Comparison of ENCODE assay signal across 8 cellular contexts in genomic region chr10:104327745-104328635, GRCh38. TPM values are rescaled to one million over a fixed set of nuclear protein-coding genes. Genes with fewer than 3 reads are reported as not detected.
A peak's percentile ranks its signal among the peaks of the same experiment; 100 is the strongest.
DNase-seq lines count a peak whose midpoint lies in the region; ATAC-seq and TF ChIP-seq lines count a peak whose summit lies in the region.

No MANE protein-coding gene starts in this region.

- CTCF ChIA-PET in activated CD8-positive, alpha-beta T cell treated with anti-CD3 and anti-CD28 coated beads, Interleukin-2, amount 10 ng/mL, durations not matched to agents 7 days and 5 days (lab: Charles Lee) = interaction anchor here (1.5 to 6.5 kb wide), 6 partner anchors 8 to 36 kb away, joined by 4 to 53 read pairs (median 9); partner anchors contain the start of genes CFAP58 and ITPRIP

- H3K27me3 Mint-ChIP-seq in activated CD8-positive, alpha-beta T cell treated with anti-CD3 and anti-CD28 coated beads, Interleukin-2, amount 10 ng/mL, durations not matched to agents 7 days and 5 days (ENCODE audit: low read depth) = no peaks in the 10 kb centered on the region

- no peak for TF ChIP-seq EP300 in gastroesophageal sphincter (IDR thresholded peaks at IDR 0.05)

- no peaks in the 10 kb centered on the region for H3K9me3 ChIP-seq in gastroesophageal sphincter

- no peaks in the 10 kb centered on the region for H3K36me3 ChIP-seq in gastroesophageal sphincter

- H3K4me3 Mint-ChIP-seq in activated CD8-positive, alpha-beta T cell treated with anti-CD3 and anti-CD28 coated beads, Interleukin-2, amount 10 ng/mL, durations not matched to agents 7 days and 5 days = peak overlapping the region; percentile 55

- H3K27ac Mint-ChIP-seq in activated CD8-positive, alpha-beta T cell treated with anti-CD3 and anti-CD28 coated beads, Interleukin-2, amount 10 ng/mL, durations not matched to agents 7 days and 5 days = peak overlapping the region; percentile 91

- peak; percentile 32 for DNase-seq in activated T-cell treated with anti-CD3 and anti-CD28 coated beads, Interleukin-2, amount 50 U/mL, for 1 hour
- no peak for DNase-seq in activated T-cell treated with anti-CD3 and anti-CD28 coated beads, Interleukin-2, amount 50 U/mL, for 48 hours
- DNase-seq in activated CD8-positive, alpha-beta T cell treated with anti-CD3 and anti-CD28 coated beads, Interleukin-2, amount 10 ng/mL, durations not matched to agents 7 days and 5 days = no peak
- DNase-seq in pons (ENCODE audit: low spot score) = peak; percentile 61
- no peak for DNase-seq in DMS 273 (lab: John Stamatoyannopoulos, UW; ENCODE audit: unreplicated experiment)
- no peak for DNase-seq in central memory CD4-positive, alpha-beta T cell
- no peak for DNase-seq in cerebellar nuclear complex (lab: John Stamatoyannopoulos, UW)

- peak in 1 of 4 experiments; percentile 11 for TF ChIP-seq CTCF in gastroesophageal sphincter (IDR thresholded peaks at IDR 0.05)

- peak; percentile 4 for ATAC-seq in activated CD8-positive, alpha-beta T cell treated with anti-CD3 and anti-CD28 coated beads, Interleukin-2, amount 10 ng/mL, durations not matched to agents 7 days and 5 days
- ATAC-seq in gastroesophageal sphincter = no peak

- TF ChIP-seq POLR2A in gastroesophageal sphincter (IDR thresholded peaks at IDR 0.05) = no peak

- POLR2A ChIA-PET in activated CD8-positive, alpha-beta T cell treated with anti-CD3 and anti-CD28 coated beads, Interleukin-2, amount 10 ng/mL, durations not matched to agents 7 days and 5 days (lab: Charles Lee) = interaction anchor here (0.7 to 2.2 kb wide), 3 partner anchors 10 to 73 kb away, joined by 3 to 24 read pairs (median 3); partner anchors contain the start of genes GSTO1 and ITPRIP

- H3K9me3 Mint-ChIP-seq in activated CD8-positive, alpha-beta T cell treated with anti-CD3 and anti-CD28 coated beads, Interleukin-2, amount 10 ng/mL, durations not matched to agents 7 days and 5 days (ENCODE audit: insufficient read depth) = no peaks in the 10 kb centered on the region

- H3K27me3 ChIP-seq in gastroesophageal sphincter = no peaks in the 10 kb centered on the region

- H3K36me3 Mint-ChIP-seq in activated CD8-positive, alpha-beta T cell treated with anti-CD3 and anti-CD28 coated beads, Interleukin-2, amount 10 ng/mL, durations not matched to agents 7 days and 5 days (ENCODE audit: low read depth) = peaks cover 49% of the 10 kb centered on the region

- WGBS in gastroesophageal sphincter (ENCODE audit: low coverage in 1 of 2), 2 donors = 45% methylated on average over 11 of the region's 20 CpGs; no CpG with 5 or more reads in 1 of the 2 donors

- peak overlapping the region; percentile 95 to 100 (median 98) for H3K27ac ChIP-seq in gastroesophageal sphincter

- peaks cover 41 to 100% (median 97%) of the 10 kb centered on the region in 3 donors for H3K4me1 ChIP-seq in gastroesophageal sphincter

- peaks cover 98% of the 10 kb centered on the region for H3K4me1 Mint-ChIP-seq in activated CD8-positive, alpha-beta T cell treated with anti-CD3 and anti-CD28 coated beads, Interleukin-2, amount 10 ng/mL, durations not matched to agents 7 days and 5 days (ENCODE audit: low read depth)

- H3K4me3 ChIP-seq in gastroesophageal sphincter = peak overlapping the region in 1 of 2 donors; percentile 31

RNA-seq across cellular contexts. Expression of gene ITPRIP, which starts 10.3 kb away (rescaled TPM):
- total RNA-seq in activated CD8-positive, alpha-beta T cell treated with anti-CD3 and anti-CD28 coated beads, Interleukin-2, amount 10 ng/mL, durations not matched to agents 7 days and 5 days = 10 to 100 TPM; 26.6 to 27.1 TPM
- 10 to 100 TPM; 18.1 to 31.5 (median 22.8) TPM for total RNA-seq in gastroesophageal sphincter

RNA-seq across cellular contexts. Expression of gene CFAP58, which starts 25.6 kb away (rescaled TPM):
- total RNA-seq in activated CD8-positive, alpha-beta T cell treated with anti-CD3 and anti-CD28 coated beads, Interleukin-2, amount 10 ng/mL, durations not matched to agents 7 days and 5 days = under 1 TPM; 0.24 to 0.47 TPM
- total RNA-seq in gastroesophageal sphincter = 1 to 10 TPM in 3 of 4 donors, under 1 TPM in 1; 0.27 to 1.6 (median 1.3) TPM

RNA-seq across cellular contexts. Expression of gene GSTO2, which starts 59.0 kb away (rescaled TPM):
- 1 to 10 TPM in 1 of 2 experiments, under 1 TPM in 1; 0.94 to 1.2 TPM for total RNA-seq in activated CD8-positive, alpha-beta T cell treated with anti-CD3 and anti-CD28 coated beads, Interleukin-2, amount 10 ng/mL, durations not matched to agents 7 days and 5 days
- total RNA-seq in gastroesophageal sphincter = 1 to 10 TPM in 1 of 4 donors, under 1 TPM in 3; 0.15 to 1.3 (median 0.21) TPM

Comparison
In these comparisons a context has a peak if more than half of its experiments do, and no peak if none do; other contexts are left out.
1. DNase-seq: peak in activated T-cell treated with anti-CD3 and anti-CD28 coated beads, Interleukin-2, amount 50 U/mL, for 1 hour (single experiment) and pons (single experiment); none in activated T-cell treated with anti-CD3 and anti-CD28 coated beads, Interleukin-2, amount 50 U/mL, for 48 hours (0 of 2), activated CD8-positive, alpha-beta T cell treated with anti-CD3 and anti-CD28 coated beads, Interleukin-2, amount 10 ng/mL, durations not matched to agents 7 days and 5 days (single experiment), DMS 273 (single experiment), central memory CD4-positive, alpha-beta T cell (single experiment) and cerebellar nuclear complex (0 of 2).